18 cellular contexts compared by ENCODE assay signal in genomic region chr14:92302481-92302880, GRCh38. TPM values are rescaled to one million over a fixed set of nuclear protein-coding genes. Genes with fewer than 3 reads are reported as not detected.
A peak's percentile ranks its signal among the peaks of the same experiment; 100 is the strongest.
DNase-seq lines count a peak whose midpoint lies in the region; ATAC-seq and TF ChIP-seq lines count a peak whose summit lies in the region.
"Had no signal": no experiment of that assay in that cellular context is flagged by ENCODE, and none has a peak within 500 bp of the region (broad histone marks: within the 10 kb centered on the region; RNA-seq: fewer than 3 reads in every experiment).

No MANE protein-coding gene starts in this region.

- WGBS in liver = 62% methylated on average over 5 of the region's 5 CpGs
- WGBS in right lobe of liver (ENCODE audit: insufficient coverage, low coverage, low lambda C conversion rate, missing lambda C conversion rate) = 38% methylated on average over 4 of the region's 5 CpGs
- 20 to 35% (median 33%) methylated on average over 5 of the region's 5 CpGs for WGBS in heart left ventricle, 4 donors
- 41% methylated on average over 5 of the region's 5 CpGs for WGBS in right cardiac atrium
- 34 to 55% methylated on average over 5 of the region's 5 CpGs for WGBS in testis, 2 donors

- intact Hi-C loops in right lobe of liver (cut with DNase I) (no loop called here), heart left ventricle (cut with DNase I) (no loop called here), right cardiac atrium (cut with DNase I) (no loop called here), testis (cut with DNase I; ENCODE audit: low total_unique reads) (no loop called here)

- DNase-seq in right lobe of liver (no peak), heart left ventricle (peak in 3 of 5 donors; percentile 23 to 44 (median 36)), right cardiac atrium (no peak), testis (peak; percentile 30), DMS 273 (lab: John Stamatoyannopoulos, UW; ENCODE audit: unreplicated experiment) (no peak), SK-N-DZ (ENCODE audit: low spot score) (no peak)
- DNase-seq: ACHN; BE2C; C1 segment of cervical spinal cord; CD4-positive, CD25-positive, alpha-beta regulatory T cell; CD8-positive, alpha-beta memory T cell; COR-L47 had no signal

- H3K4me1 ChIP-seq in liver (ENCODE audit: control insufficient read depth in 4 of 4, insufficient read depth in 4 of 4, low read length in 3 of 4) (no peaks in the 10 kb centered on the region), right lobe of liver (no peaks in the 10 kb centered on the region), heart left ventricle (peaks cover 0 to 9% (median 0%) of the 10 kb centered on the region in 12 donors), right cardiac atrium (ENCODE audit: control insufficient read depth, insufficient read depth, low read length) (peaks cover 2% of the 10 kb centered on the region), testis (peaks cover 23% of the 10 kb centered on the region)
- H3K4me1 ChIP-seq: BE2C, HAP-1 had no signal

- ATAC-seq in right lobe of liver (no peak), heart left ventricle (peak in 3 of 4 donors; percentile 79 to 88 (median 82)), right cardiac atrium (peak; percentile 16 to 41), GM21447 (IDR thresholded peaks at IDR 0.05; ENCODE audit: unreplicated experiment) (no peak)

- peaks cover 0 to 11% (median 0%) of the 10 kb centered on the region in 4 donors for H3K27me3 ChIP-seq in liver (ENCODE audit: control insufficient read depth in 4 of 4, insufficient read depth in 4 of 4, low read length in 3 of 4)
- no peaks in the 10 kb centered on the region for H3K27me3 ChIP-seq in right lobe of liver
- peaks cover 0 to 10% (median 0%) of the 10 kb centered on the region in 9 donors for H3K27me3 ChIP-seq in heart left ventricle
- H3K27me3 ChIP-seq in right cardiac atrium (ENCODE audit: control insufficient read depth, insufficient read depth) = no peaks in the 10 kb centered on the region
- no peaks in the 10 kb centered on the region for H3K27me3 ChIP-seq in testis

- TF ChIP-seq RAD21 in liver (IDR thresholded peaks at IDR 0.05) = no peak

- H3K36me3 ChIP-seq in liver (ENCODE audit: control insufficient read depth in 4 of 4, insufficient read depth in 3 of 4, low read depth in 1 of 4, low read length in 3 of 4) = no peaks in the 10 kb centered on the region
- no peaks in the 10 kb centered on the region for H3K36me3 ChIP-seq in right lobe of liver
- no peaks in the 10 kb centered on the region for H3K36me3 ChIP-seq in heart left ventricle
- no peaks in the 10 kb centered on the region for H3K36me3 ChIP-seq in testis (ENCODE audit: low read depth, missing control alignments)
- H3K36me3 ChIP-seq: BE2C, HAP-1 had no signal

- TF ChIP-seq POLR2A in right lobe of liver (IDR thresholded peaks at IDR 0.05) = no peak
- TF ChIP-seq POLR2A in heart left ventricle (IDR thresholded peaks at IDR 0.05) = no peak
- TF ChIP-seq POLR2A in testis (IDR thresholded peaks at IDR 0.05) = no peak

- H3K4me3 ChIP-seq in liver (ENCODE audit: low read depth in 1 of 3, low read length in 3 of 3) (no peak overlapping the region), right lobe of liver (no peak overlapping the region), heart left ventricle (no peak overlapping the region), right cardiac atrium (ENCODE audit: low read length) (no peak overlapping the region), testis (no peak overlapping the region)
- H3K4me3 ChIP-seq: HAP-1 had no signal

- H3K27ac ChIP-seq in liver (ENCODE audit: low read depth in 1 of 2, low read length in 2 of 2) = no peak overlapping the region
- no peak overlapping the region for H3K27ac ChIP-seq in right lobe of liver
- H3K27ac ChIP-seq in heart left ventricle = no peak overlapping the region
- H3K27ac ChIP-seq in right cardiac atrium (ENCODE audit: low read length) = no peak overlapping the region
- H3K27ac ChIP-seq in testis = peak overlapping the region in 1 of 2 donors; percentile 11
- H3K27ac ChIP-seq: HL-60 had no signal

- TF ChIP-seq CTCF in liver (IDR thresholded peaks at IDR 0.05; ENCODE audit: low read depth, low read length, missing input control) = no peak
- no peak for TF ChIP-seq CTCF in right lobe of liver (IDR thresholded peaks at IDR 0.05)
- no peak for TF ChIP-seq CTCF in heart left ventricle (IDR thresholded peaks at IDR 0.05)
- no peak for TF ChIP-seq CTCF in testis (IDR thresholded peaks at IDR 0.05)

- no peaks in the 10 kb centered on the region for H3K9me3 ChIP-seq in liver (ENCODE audit: control insufficient read depth in 4 of 4, low read length in 3 of 4)
- no peaks in the 10 kb centered on the region for H3K9me3 ChIP-seq in right lobe of liver
- no peaks in the 10 kb centered on the region for H3K9me3 ChIP-seq in heart left ventricle
- no peaks in the 10 kb centered on the region for H3K9me3 ChIP-seq in right cardiac atrium (ENCODE audit: control insufficient read depth, low read length)
- H3K9me3 ChIP-seq in testis = no peaks in the 10 kb centered on the region
- H3K9me3 ChIP-seq: BE2C, HAP-1 had no signal

- H3K9ac ChIP-seq in liver (ENCODE audit: low read depth in 1 of 2, low read length in 2 of 2) = no peak overlapping the region

TF ChIP-seq in liver, 16 proteins besides CTCF, POLR2A, EP300 and RAD21:
- TF ChIP-seq FOXA2 (IDR thresholded peaks at IDR 0.05) = no peak
- TF ChIP-seq HNF4G (IDR thresholded peaks at IDR 0.05) = no peak
- no peak for TF ChIP-seq RXRA (IDR thresholded peaks at IDR 0.05)
- peak; percentile 20 for TF ChIP-seq NR2F2 (IDR thresholded peaks at IDR 0.05)
- no peak for TF ChIP-seq MAX (IDR thresholded peaks at IDR 0.05)
- no peak for TF ChIP-seq HNF4A (conservative IDR thresholded peaks at IDR 0.05)
- no peak for TF ChIP-seq GABPA (IDR thresholded peaks at IDR 0.05 in 1 of 2, conservative IDR thresholded peaks at IDR 0.05 in 1 of 2)
TF ChIP-seq in liver: peak in this region for 1.

RNA-seq across cellular contexts. Expression of gene SLC24A4, which starts 20.5 kb away (rescaled TPM):
- under 1 TPM; 0.17 to 0.23 TPM for total RNA-seq in liver
- under 1 TPM; 0.06 to 0.07 TPM for polyA plus RNA-seq in liver
- under 1 TPM; 0.06 to 0.29 (median 0.21) TPM for total RNA-seq in right lobe of liver
- 1 to 10 TPM in 1 of 9 donors, under 1 TPM in 8; 0.05 to 1.6 (median 0.24) TPM for total RNA-seq in heart left ventricle
- under 1 TPM; 0.08 to 0.19 TPM for polyA plus RNA-seq in heart left ventricle
- total RNA-seq in right cardiac atrium = under 1 TPM; 0.48 to 0.56 (median 0.52) TPM
- 0.50 TPM for polyA plus RNA-seq in right cardiac atrium
- total RNA-seq in testis = 10 to 100 TPM in 1 of 2 donors, 1 to 10 TPM in 1; 8.5 to 10.6 TPM
- 3.6 TPM for polyA plus RNA-seq in testis (ENCODE audit: insufficient read depth, low read depth, low replicate concordance)
- not detected in 2 replicates for polyA plus RNA-seq in SK-N-DZ (2014; cell fraction: cytosol; rRNA removed)
- polyA plus RNA-seq in SK-N-DZ (2014; cell fraction: nucleus; rRNA removed) = not detected in 2 replicates
- total RNA-seq: CD4-positive, CD25-positive, alpha-beta regulatory T cell; H4; HT1080 had no signal
- polyA plus RNA-seq: CD8-positive, alpha-beta memory T cell had no signal

Comparison
In these comparisons a context has a peak if more than half of its experiments do, and no peak if none do; other contexts are left out.
1. DNase-seq: peak in heart left ventricle (3 of 5) and testis (single experiment); none in right lobe of liver (0 of 3), right cardiac atrium (0 of 3), DMS 273 (single experiment) and SK-N-DZ (single experiment).
2. ATAC-seq: peak in heart left ventricle (3 of 4) and right cardiac atrium (2 of 2); none in right lobe of liver (0 of 4) and GM21447 (single experiment).